In genomic region chr20:36063916-36064660, GRCh38 we compare ENCODE assay signal across 8 cellular contexts.
DNase-seq lines count a peak whose midpoint lies in the region; ATAC-seq and TF ChIP-seq lines count a peak whose summit lies in the region.

No MANE protein-coding gene starts in this region.

- H3K27ac Mint-ChIP-seq in type B pancreatic cell: peak overlapping the region; percentile 64

- H3K9ac ChIP-seq in liver (ENCODE audit: low read depth in 1 of 2, low read length in 2 of 2): no peak overlapping the region

- no peak for TF ChIP-seq RAD21 in liver (IDR thresholded peaks at IDR 0.05)

- H3K27ac ChIP-seq in liver (ENCODE audit: low read depth in 1 of 2, low read length in 2 of 2): peak overlapping the region in 1 of 2 donors; percentile 91

- no peaks in the 10 kb centered on the region for H3K9me3 Mint-ChIP-seq in type B pancreatic cell

- ATAC-seq in Right ventricle myocardium superior (ENCODE audit: poor library complexity) (peak; percentile 4), Right ventricle myocardium inferior (no peak), GM21737 (IDR thresholded peaks at IDR 0.05; ENCODE audit: unreplicated experiment) (no peak), HG02973 (IDR thresholded peaks at IDR 0.05; ENCODE audit: unreplicated experiment) (no peak)

- TF ChIP-seq CTCF in astrocyte of the spinal cord (IDR thresholded peaks at IDR 0.05; ENCODE audit: low read depth, low read length): no peak
- no peak for TF ChIP-seq CTCF in liver (IDR thresholded peaks at IDR 0.05; ENCODE audit: low read depth, low read length, missing input control)
- TF ChIP-seq CTCF in type B pancreatic cell (conservative IDR thresholded peaks at IDR 0.05): no peak

- H3K4me1 ChIP-seq in liver (ENCODE audit: control insufficient read depth in 4 of 4, insufficient read depth in 4 of 4, low read length in 3 of 4): peaks cover 0 to 11% (median 5%) of the 10 kb centered on the region in 4 donors

- 26% methylated on average over 26 of the region's 26 CpGs for WGBS in liver

- intact Hi-C loops in Right ventricle myocardium superior (cut with DNase I): no loop called here
- intact Hi-C loops in Right ventricle myocardium inferior (cut with DNase I): loop anchor here (5.0 kb wide), 1 partner anchor 73 kb away; no protein-coding TSS in a partner anchor

- H3K36me3 Mint-ChIP-seq in type B pancreatic cell: no peaks in the 10 kb centered on the region

- no peaks in the 10 kb centered on the region for H3K27me3 Mint-ChIP-seq in type B pancreatic cell

- no peaks in the 10 kb centered on the region for H3K4me1 Mint-ChIP-seq in type B pancreatic cell (ENCODE audit: unreplicated experiment)

- H3K4me3 ChIP-seq in astrocyte of the spinal cord (ENCODE audit: low read depth, low read length) (peak overlapping the region; percentile 57), liver (ENCODE audit: low read depth in 1 of 3, low read length in 3 of 3) (peak overlapping the region; percentile 55 to 71 (median 56))

- DNase-seq in Right ventricle myocardium superior: no peak
- no peak for DNase-seq in Right ventricle myocardium inferior (ENCODE audit: missing footprints)
- no peak for DNase-seq in astrocyte of the spinal cord (ENCODE audit: low read depth, low spot score)
- no peak for DNase-seq in type B pancreatic cell (ENCODE audit: extremely low spot score, unreplicated experiment)
- DNase-seq in Kasumi-1 (lab: John Stamatoyannopoulos, UW): no peak

- no peaks in the 10 kb centered on the region for H3K9me3 ChIP-seq in liver (ENCODE audit: control insufficient read depth in 4 of 4, low read length in 3 of 4)

- no peaks in the 10 kb centered on the region for H3K36me3 ChIP-seq in liver (ENCODE audit: control insufficient read depth in 4 of 4, insufficient read depth in 3 of 4, low read depth in 1 of 4, low read length in 3 of 4)

- in situ Hi-C loops in astrocyte of the spinal cord (cut with HindIII; ENCODE audit: low sequenced_read_pairs): no loop called here

- no peaks in the 10 kb centered on the region for H3K27me3 ChIP-seq in liver (ENCODE audit: control insufficient read depth in 4 of 4, insufficient read depth in 4 of 4, low read length in 3 of 4)

- H3K4me3 Mint-ChIP-seq in type B pancreatic cell: peak overlapping the region; percentile 86

TF ChIP-seq in liver, 16 proteins besides CTCF, POLR2A, EP300 and RAD21:
- TF ChIP-seq SP1 (IDR thresholded peaks at IDR 0.05) (no peak), RXRA (IDR thresholded peaks at IDR 0.05) (peak in 1 of 2 donors; percentile 41)
- TF ChIP-seq, protein P1, sequence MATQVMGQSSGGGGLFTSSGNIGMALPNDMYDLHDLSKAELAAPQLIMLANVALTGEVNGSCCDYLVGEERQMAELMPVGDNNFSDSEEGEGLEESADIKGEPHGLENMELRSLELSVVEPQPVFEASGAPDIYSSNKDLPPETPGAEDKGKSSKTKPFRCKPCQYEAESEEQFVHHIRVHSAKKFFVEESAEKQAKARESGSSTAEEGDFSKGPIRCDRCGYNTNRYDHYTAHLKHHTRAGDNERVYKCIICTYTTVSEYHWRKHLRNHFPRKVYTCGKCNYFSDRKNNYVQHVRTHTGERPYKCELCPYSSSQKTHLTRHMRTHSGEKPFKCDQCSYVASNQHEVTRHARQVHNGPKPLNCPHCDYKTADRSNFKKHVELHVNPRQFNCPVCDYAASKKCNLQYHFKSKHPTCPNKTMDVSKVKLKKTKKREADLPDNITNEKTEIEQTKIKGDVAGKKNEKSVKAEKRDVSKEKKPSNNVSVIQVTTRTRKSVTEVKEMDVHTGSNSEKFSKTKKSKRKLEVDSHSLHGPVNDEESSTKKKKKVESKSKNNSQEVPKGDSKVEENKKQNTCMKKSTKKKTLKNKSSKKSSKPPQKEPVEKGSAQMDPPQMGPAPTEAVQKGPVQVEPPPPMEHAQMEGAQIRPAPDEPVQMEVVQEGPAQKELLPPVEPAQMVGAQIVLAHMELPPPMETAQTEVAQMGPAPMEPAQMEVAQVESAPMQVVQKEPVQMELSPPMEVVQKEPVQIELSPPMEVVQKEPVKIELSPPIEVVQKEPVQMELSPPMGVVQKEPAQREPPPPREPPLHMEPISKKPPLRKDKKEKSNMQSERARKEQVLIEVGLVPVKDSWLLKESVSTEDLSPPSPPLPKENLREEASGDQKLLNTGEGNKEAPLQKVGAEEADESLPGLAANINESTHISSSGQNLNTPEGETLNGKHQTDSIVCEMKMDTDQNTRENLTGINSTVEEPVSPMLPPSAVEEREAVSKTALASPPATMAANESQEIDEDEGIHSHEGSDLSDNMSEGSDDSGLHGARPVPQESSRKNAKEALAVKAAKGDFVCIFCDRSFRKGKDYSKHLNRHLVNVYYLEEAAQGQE (IDR thresholded peaks at IDR 0.05): no peak
- TF ChIP-seq, protein P2, sequence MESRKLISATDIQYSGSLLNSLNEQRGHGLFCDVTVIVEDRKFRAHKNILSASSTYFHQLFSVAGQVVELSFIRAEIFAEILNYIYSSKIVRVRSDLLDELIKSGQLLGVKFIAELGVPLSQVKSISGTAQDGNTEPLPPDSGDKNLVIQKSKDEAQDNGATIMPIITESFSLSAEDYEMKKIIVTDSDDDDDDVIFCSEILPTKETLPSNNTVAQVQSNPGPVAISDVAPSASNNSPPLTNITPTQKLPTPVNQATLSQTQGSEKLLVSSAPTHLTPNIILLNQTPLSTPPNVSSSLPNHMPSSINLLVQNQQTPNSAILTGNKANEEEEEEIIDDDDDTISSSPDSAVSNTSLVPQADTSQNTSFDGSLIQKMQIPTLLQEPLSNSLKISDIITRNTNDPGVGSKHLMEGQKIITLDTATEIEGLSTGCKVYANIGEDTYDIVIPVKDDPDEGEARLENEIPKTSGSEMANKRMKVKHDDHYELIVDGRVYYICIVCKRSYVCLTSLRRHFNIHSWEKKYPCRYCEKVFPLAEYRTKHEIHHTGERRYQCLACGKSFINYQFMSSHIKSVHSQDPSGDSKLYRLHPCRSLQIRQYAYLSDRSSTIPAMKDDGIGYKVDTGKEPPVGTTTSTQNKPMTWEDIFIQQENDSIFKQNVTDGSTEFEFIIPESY (IDR thresholded peaks at IDR 0.05): no peak
